Comparison of ENCODE assay signal across 10 cellular contexts in the genomic region with DNA sequence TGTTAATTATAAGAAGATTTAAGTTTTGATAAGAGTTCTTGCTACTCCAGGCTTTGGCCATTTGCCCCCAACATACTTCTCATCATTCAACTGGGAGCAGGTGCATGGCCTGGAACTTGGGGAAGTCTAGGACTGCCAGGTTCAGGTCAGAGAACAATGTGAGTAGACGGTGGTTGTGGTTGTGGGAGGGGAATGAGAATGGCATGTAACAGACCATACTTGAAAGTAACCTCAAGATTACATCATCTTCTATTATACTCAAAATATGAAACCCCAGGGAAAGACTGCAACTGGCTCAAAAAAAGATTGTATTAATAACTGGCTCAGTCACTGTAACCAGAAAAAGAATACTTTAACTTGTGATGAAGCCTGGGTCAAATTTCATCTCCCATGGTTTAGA.
DNase-seq lines count a peak whose midpoint lies in the region; ATAC-seq, FAIRE-seq and TF ChIP-seq lines count a peak whose summit lies in the region.
"Had no signal": no experiment of that assay in that cellular context is flagged by ENCODE, and none has a peak within 500 bp of the region (broad histone marks: within the 10 kb centered on the region; RNA-seq: fewer than 3 reads in every experiment).

No MANE protein-coding gene starts in this region.

- TF ChIP-seq CTCF in D721Med (IDR thresholded peaks at IDR 0.05; ENCODE audit: insufficient read depth, missing control alignments), result no peak

- DNase-seq in stimulated activated CD4-positive, alpha-beta T cell treated with anti-CD3 and anti-CD28 coated beads, Interleukin-4, amount 100 ng/mL, for 24 hours, result peak; percentile 11
- DNase-seq in stimulated activated CD4-positive, alpha-beta T cell treated with anti-CD3 and anti-CD28 coated beads, Interleukin-12 subunit alpha, Interleukin-12 subunit beta, amount 100 ng/mL, for 4 hours, result no peak
- DNase-seq in activated naive CD8-positive, alpha-beta T cell treated with anti-CD3 and anti-CD28 coated beads for 36 hours, result peak; percentile 29
- DNase-seq in urothelium cell line (ENCODE audit: low spot score) (peak; percentile 82), NCI-H1105 (lab: John Stamatoyannopoulos, UW) (no peak), erythroblast (lab: John Stamatoyannopoulos, UW) (no peak), D721Med (ENCODE audit: insufficient read length, low spot score) (no peak)
- DNase-seq: central memory CD4-positive, alpha-beta T cell had no signal

- peaks cover 6% of the 10 kb centered on the region for H3K9me3 Mint-ChIP-seq in activated naive CD8-positive, alpha-beta T cell treated with anti-CD3 and anti-CD28 coated beads for 36 hours

- H3K4me3 Mint-ChIP-seq in activated naive CD8-positive, alpha-beta T cell treated with anti-CD3 and anti-CD28 coated beads for 36 hours, result no peak overlapping the region
- H3K4me3 Mint-ChIP-seq: CD4-positive, CD25-positive, alpha-beta regulatory T cell had no signal

- FAIRE-seq in urothelium cell line (lab: Jason Lieb, UNC) (peak; percentile 37), D721Med (lab: Jason Lieb, UNC) (no peak)

- peak; percentile 98 for ATAC-seq in HG03432 (IDR thresholded peaks at IDR 0.05; ENCODE audit: unreplicated experiment)

- no peaks in the 10 kb centered on the region for H3K27me3 Mint-ChIP-seq in activated naive CD8-positive, alpha-beta T cell treated with anti-CD3 and anti-CD28 coated beads for 36 hours
- H3K27me3 Mint-ChIP-seq: CD4-positive, CD25-positive, alpha-beta regulatory T cell had no signal

- TF ChIP-seq POLR2A in erythroblast (IDR thresholded peaks at IDR 0.05; ENCODE audit: low read length), result no peak

- peaks cover 5% of the 10 kb centered on the region for H3K36me3 Mint-ChIP-seq in activated naive CD8-positive, alpha-beta T cell treated with anti-CD3 and anti-CD28 coated beads for 36 hours
- H3K36me3 Mint-ChIP-seq: CD4-positive, CD25-positive, alpha-beta regulatory T cell had no signal

- no peak overlapping the region for H3K27ac Mint-ChIP-seq in activated naive CD8-positive, alpha-beta T cell treated with anti-CD3 and anti-CD28 coated beads for 36 hours
- H3K27ac Mint-ChIP-seq: CD4-positive, CD25-positive, alpha-beta regulatory T cell had no signal

- peaks cover 18% of the 10 kb centered on the region for H3K4me1 Mint-ChIP-seq in activated naive CD8-positive, alpha-beta T cell treated with anti-CD3 and anti-CD28 coated beads for 36 hours

Comparison
In these comparisons a context has a peak if more than half of its experiments do, and no peak if none do; other contexts are left out.
1. DNase-seq: peak in stimulated activated CD4-positive, alpha-beta T cell treated with anti-CD3 and anti-CD28 coated beads, Interleukin-4, amount 100 ng/mL, for 24 hours (single experiment), activated naive CD8-positive, alpha-beta T cell treated with anti-CD3 and anti-CD28 coated beads for 36 hours (single experiment) and urothelium cell line (single experiment); none in stimulated activated CD4-positive, alpha-beta T cell treated with anti-CD3 and anti-CD28 coated beads, Interleukin-12 subunit alpha, Interleukin-12 subunit beta, amount 100 ng/mL, for 4 hours (single experiment), NCI-H1105 (single experiment), erythroblast (0 of 2) and D721Med (single experiment).